Comparison of ENCODE assay signal across 8 cellular contexts in genomic region chr9:19085295-19085694, GRCh38. TPM values are rescaled to one million over a fixed set of nuclear protein-coding genes. Genes with fewer than 3 reads are reported as not detected.
DNase-seq lines count a peak whose midpoint lies in the region; ATAC-seq and TF ChIP-seq lines count a peak whose summit lies in the region.

No MANE protein-coding gene starts in this region.

- no peaks in the 10 kb centered on the region for H3K27me3 ChIP-seq in AG04450 (ENCODE audit: control insufficient read depth, insufficient read depth, low read length)

- no peak for ATAC-seq in HG02642 (IDR thresholded peaks at IDR 0.05; ENCODE audit: poor library complexity, unreplicated experiment)

- CTCF ChIA-PET in AG04450 (lab: Charles Lee) = interaction anchor here (0.8 to 3.5 kb wide), 7 partner anchors 10 to 380 kb away, joined by 4 to 29 read pairs (median 5); no protein-coding TSS in a partner anchor

- TF ChIP-seq CTCF in AG04450 (IDR thresholded peaks at IDR 0.05; ENCODE audit: low read depth, low read length) (peak; percentile 37), GM12873 (IDR thresholded peaks at IDR 0.05; ENCODE audit: insufficient read depth, low read depth, low read length, missing control alignments) (peak; percentile 48), epithelial cell of proximal tubule (conservative IDR thresholded peaks at IDR 0.05; ENCODE audit: low read depth, low read length) (peak; percentile 48)

- DNase-seq in AG04450 (ENCODE audit: low read depth, low spot score) (no peak), NCI-H69 (lab: John Stamatoyannopoulos, UW) (peak; percentile 73), epithelial cell of proximal tubule (ENCODE audit: low read depth) (no peak), T1000 (lab: John Stamatoyannopoulos, UW) (no peak), NCI-H128 (lab: John Stamatoyannopoulos, UW; ENCODE audit: unreplicated experiment) (no peak), RKO (ENCODE audit: low spot score) (no peak)

- POLR2A ChIA-PET in AG04450 (lab: Yijun Ruan, JAX) = interaction anchor here (0.6 to 0.7 kb wide), 3 partner anchors 20 to 321 kb away, joined by 4 to 7 read pairs (median 4); no protein-coding TSS in a partner anchor

- H3K4me3 ChIP-seq in AG04450 (ENCODE audit: low read depth, low read length) (no peak overlapping the region), epithelial cell of proximal tubule (ENCODE audit: low read depth, low read length) (no peak overlapping the region)

- H3K9me3 ChIP-seq in AG04450 (ENCODE audit: control insufficient read depth, insufficient read depth, low read length) = no peaks in the 10 kb centered on the region

- no peak overlapping the region for H3K27ac ChIP-seq in AG04450 (ENCODE audit: low read depth, low read length)

RNA-seq across cellular contexts. Expression of gene HAUS6, which starts 17.4 kb away (rescaled TPM):
- 5.8 and 9.3 TPM in 2 replicates for polyA plus RNA-seq in AG04450 (2011; rRNA removed)
- 5.0 and 7.5 TPM in 2 replicates for polyA minus RNA-seq in AG04450 (2011; rRNA and poly(A)+ RNA removed)
- total RNA-seq in epithelial cell of proximal tubule = 27.2 and 28.5 TPM in 2 replicates

RNA-seq across cellular contexts. Expression of gene RRAGA, which starts 36.1 kb away (rescaled TPM):
- polyA plus RNA-seq in AG04450 (2011; rRNA removed) = 180 and 186 TPM in 2 replicates
- 107 and 125 TPM in 2 replicates for polyA minus RNA-seq in AG04450 (2011; rRNA and poly(A)+ RNA removed)
- total RNA-seq in epithelial cell of proximal tubule = 36.0 and 51.9 TPM in 2 replicates

RNA-seq across cellular contexts. Expression of gene PLIN2, which starts 42.0 kb away (rescaled TPM):
- polyA plus RNA-seq in AG04450 (2011; rRNA removed) = 142 and 148 TPM in 2 replicates
- polyA minus RNA-seq in AG04450 (2011; rRNA and poly(A)+ RNA removed) = 175 and 221 TPM in 2 replicates
- 72.1 and 105 TPM in 2 replicates for total RNA-seq in epithelial cell of proximal tubule

RNA-seq across cellular contexts. Expression of gene SAXO1, which starts 52.3 kb away (rescaled TPM):
- 0.01 TPM in 1 of 2 replicates, not detected in the other for polyA plus RNA-seq in AG04450 (2011; rRNA removed)
- polyA minus RNA-seq in AG04450 (2011; rRNA and poly(A)+ RNA removed) = 0.09 TPM in 1 of 2 replicates, not detected in the other
- total RNA-seq in epithelial cell of proximal tubule = not detected in 2 replicates
